In genomic region chr22:31248138-31248745, GRCh38 we compare ENCODE assay signal across 8 cellular contexts. TPM values are rescaled to one million over a fixed set of nuclear protein-coding genes. Genes with fewer than 3 reads are reported as not detected.
DNase-seq lines count a peak whose midpoint lies in the region; ATAC-seq and TF ChIP-seq lines count a peak whose summit lies in the region.

No MANE protein-coding gene starts in this region.

- H3K4me3 Mint-ChIP-seq in T-helper 1 cell treated with Interleukin-12 subunit alpha and Interleukin-12 subunit beta and Interleukin-4 antibody, amounts not matched to agents 30 μg/mL and 1 μg/mL, for 36 hours = peak overlapping the region; percentile 41

- peak overlapping the region; percentile 73 for H3K4me2 ChIP-seq in parathyroid adenoma (ENCODE audit: low read length)

- H3K4me1 ChIP-seq in HEK293 (ENCODE audit: control insufficient read depth, insufficient read depth, low read length) (peaks cover 2% of the 10 kb centered on the region; the same call in 1 of the 2 replicates), cardiac muscle cell (ENCODE audit: low read depth) (peaks cover 28% of the 10 kb centered on the region), parathyroid adenoma (peaks cover 19% of the 10 kb centered on the region), thymus (ENCODE audit: control insufficient read depth, insufficient read depth, low read length) (peaks cover 8% of the 10 kb centered on the region)

- peaks cover 24% of the 10 kb centered on the region for H3K79me2 ChIP-seq in parathyroid adenoma

- peaks cover 23% of the 10 kb centered on the region for H3K4me1 Mint-ChIP-seq in T-helper 1 cell treated with Interleukin-12 subunit alpha and Interleukin-12 subunit beta and Interleukin-4 antibody, amounts not matched to agents 30 μg/mL and 1 μg/mL, for 36 hours (ENCODE audit: low read depth)

- H2AFZ ChIP-seq in parathyroid adenoma = peak overlapping the region; percentile 68

- H3K9ac ChIP-seq in parathyroid adenoma = peak overlapping the region; percentile 35

- H3K27ac ChIP-seq in HEK293 (ENCODE audit: extremely low read depth, low read depth, low read length) (peak overlapping the region; percentile 21; the same call in 1 of the 2 replicates), cardiac muscle cell (peak overlapping the region; percentile 63), parathyroid adenoma (peak overlapping the region; percentile 84), thymus (ENCODE audit: low read depth) (peak overlapping the region; percentile 50)

- no peaks in the 10 kb centered on the region for H3K9me3 Mint-ChIP-seq in T-helper 1 cell treated with Interleukin-12 subunit alpha and Interleukin-12 subunit beta and Interleukin-4 antibody, amounts not matched to agents 30 μg/mL and 1 μg/mL, for 36 hours

- H3K36me3 ChIP-seq in HEK293 (ENCODE audit: control insufficient read depth in 2 of 2, insufficient read depth in 1 of 2, low read length in 2 of 2) = no peaks in the 10 kb centered on the region
- no peaks in the 10 kb centered on the region for H3K36me3 ChIP-seq in cardiac muscle cell
- no peaks in the 10 kb centered on the region for H3K36me3 ChIP-seq in parathyroid adenoma (ENCODE audit: control insufficient read depth, insufficient read depth, low read length)
- H3K36me3 ChIP-seq in thymus (ENCODE audit: control insufficient read depth, insufficient read depth) = peaks cover 8% of the 10 kb centered on the region

- TF ChIP-seq CTCF in HEK293 (tag by site-specific recombination; IDR thresholded peaks at IDR 0.05) (no peak), cardiac muscle cell (IDR thresholded peaks at IDR 0.05; ENCODE audit: low read depth, low read length) (no peak), parathyroid adenoma (IDR thresholded peaks at IDR 0.05) (no peak)

- no peaks in the 10 kb centered on the region for H3K27me3 Mint-ChIP-seq in T-helper 1 cell treated with Interleukin-12 subunit alpha and Interleukin-12 subunit beta and Interleukin-4 antibody, amounts not matched to agents 30 μg/mL and 1 μg/mL, for 36 hours (ENCODE audit: low read depth)

- WGBS in thymus = 45% methylated on average over 17 of the region's 17 CpGs

- H3K4me3 ChIP-seq in HEK293 (ENCODE audit: low read depth, low read length) (no peak overlapping the region), cardiac muscle cell (peak overlapping the region; percentile 21), parathyroid adenoma (ENCODE audit: low read depth, low read length) (peak overlapping the region; percentile 75), thymus (ENCODE audit: low read length) (peak overlapping the region; percentile 22)

- no peak for ATAC-seq in GM19023 (IDR thresholded peaks at IDR 0.05; ENCODE audit: unreplicated experiment)

- peak; percentile 97 for DNase-seq in amniotic epithelial cell (ENCODE audit: low read depth)
- DNase-seq in cardiac muscle cell (ENCODE audit: low read depth in 1 of 2, low spot score in 1 of 2) = peak; percentile 90 to 94
- no peak for DNase-seq in NCI-H2029 treated with DMSO at 0.1 percent for 48 hours (lab: John Stamatoyannopoulos, UW)

- H3K27me3 ChIP-seq in cardiac muscle cell = no peaks in the 10 kb centered on the region
- H3K27me3 ChIP-seq in parathyroid adenoma (ENCODE audit: control insufficient read depth, insufficient read depth, low read length) = no peaks in the 10 kb centered on the region
- no peaks in the 10 kb centered on the region for H3K27me3 ChIP-seq in thymus (ENCODE audit: control insufficient read depth, insufficient read depth)

- H3K36me3 Mint-ChIP-seq in T-helper 1 cell treated with Interleukin-12 subunit alpha and Interleukin-12 subunit beta and Interleukin-4 antibody, amounts not matched to agents 30 μg/mL and 1 μg/mL, for 36 hours (ENCODE audit: low read depth) = no peaks in the 10 kb centered on the region

- CTCF ChIA-PET in HEK293 (lab: Yijun Ruan, JAX) = interaction anchor here (0.9 to 6.3 kb wide), 5 partner anchors 22 to 65 kb away, joined by 3 to 41 read pairs (median 6); partner anchors contain the start of gene LIMK2

- POLR2A ChIA-PET in HEK293 (lab: Yijun Ruan, JAX) = interaction anchor here (0.7 to 1.3 kb wide), 2 partner anchors 25 to 70 kb away, joined by 4 read pairs; no protein-coding TSS in a partner anchor

- peak overlapping the region; percentile 72 for H3K27ac Mint-ChIP-seq in T-helper 1 cell treated with Interleukin-12 subunit alpha and Interleukin-12 subunit beta and Interleukin-4 antibody, amounts not matched to agents 30 μg/mL and 1 μg/mL, for 36 hours

- H3K9me3 ChIP-seq in HEK293 (ENCODE audit: control insufficient read depth, insufficient read depth, low read depth, low read length) (no peaks in the 10 kb centered on the region), cardiac muscle cell (ENCODE audit: low read depth) (no peaks in the 10 kb centered on the region), parathyroid adenoma (ENCODE audit: control insufficient read depth, low read length) (no peaks in the 10 kb centered on the region), thymus (ENCODE audit: control insufficient read depth) (no peaks in the 10 kb centered on the region)

TF ChIP-seq in HEK293, 187 proteins besides CTCF, POLR2A, EP300 and RAD21 (continues in another document):
- TF ChIP-seq RBAK (tag by site-specific recombination; IDR thresholded peaks at IDR 0.05) (no peak), BCL11B (tag by site-specific recombination; IDR thresholded peaks at IDR 0.05; ENCODE audit: low read depth) (no peak), ZNF280D (tag by site-specific recombination; IDR thresholded peaks at IDR 0.05) (no peak), ZNF184 (tag by site-specific recombination; IDR thresholded peaks at IDR 0.05) (no peak), ZNF777 (tag by site-specific recombination; IDR thresholded peaks at IDR 0.05; ENCODE audit: borderline replicate concordance) (no peak), SP3 (tag by site-specific recombination; IDR thresholded peaks at IDR 0.05) (peak; percentile 62), ZNF664 (tag by site-specific recombination; IDR thresholded peaks at IDR 0.05) (no peak), ZNF513 (tag by site-specific recombination; IDR thresholded peaks at IDR 0.05) (peak; percentile 59), ZNF600 (tag by site-specific recombination; IDR thresholded peaks at IDR 0.05) (peak; percentile 64), MYNN (tag by site-specific recombination; IDR thresholded peaks at IDR 0.05; ENCODE audit: borderline replicate concordance) (no peak), ZXDB (tag by site-specific recombination; IDR thresholded peaks at IDR 0.05) (0 out of 2 replicates have a peak, but pooled peaks have one; percentile 32), ZNF223 (tag by site-specific recombination; IDR thresholded peaks at IDR 0.05) (no peak), ZNF335 (tag by site-specific recombination; conservative IDR thresholded peaks at IDR 0.05) (no peak)

RNA-seq across cellular contexts. Expression of gene LIMK2, which starts 36.1 kb away (rescaled TPM):
- total RNA-seq in cardiac muscle cell = 29.4 and 32.8 TPM in 2 replicates
- polyA plus RNA-seq in cardiac muscle cell (23.2 and 31.4 TPM in 2 replicates), thymus (32.6 TPM)

RNA-seq across cellular contexts. Expression of gene PIK3IP1, which starts 44.0 kb away (rescaled TPM):
- 7.2 and 9.8 TPM in 2 replicates for total RNA-seq in cardiac muscle cell
- polyA plus RNA-seq in cardiac muscle cell (6.5 and 12.0 TPM in 2 replicates), thymus (182 TPM)

Comparison
In these comparisons a context has a peak if more than half of its experiments do, and no peak if none do; other contexts are left out.
1. H3K27ac ChIP-seq: peak in every context shown above with its lines; median percentile 84 in parathyroid adenoma; 63 in cardiac muscle cell; 50 in thymus; 21 in HEK293.
2. RNA of gene PIK3IP1, which starts 44.0 kb away (polyA plus RNA-seq): 182 TPM in thymus (single experiment); 6.5 to 12.0 TPM in cardiac muscle cell; every median in the first group is over 10 times any median in the second.